ENCODE assay signal across 19 cellular contexts in the genomic region with DNA sequence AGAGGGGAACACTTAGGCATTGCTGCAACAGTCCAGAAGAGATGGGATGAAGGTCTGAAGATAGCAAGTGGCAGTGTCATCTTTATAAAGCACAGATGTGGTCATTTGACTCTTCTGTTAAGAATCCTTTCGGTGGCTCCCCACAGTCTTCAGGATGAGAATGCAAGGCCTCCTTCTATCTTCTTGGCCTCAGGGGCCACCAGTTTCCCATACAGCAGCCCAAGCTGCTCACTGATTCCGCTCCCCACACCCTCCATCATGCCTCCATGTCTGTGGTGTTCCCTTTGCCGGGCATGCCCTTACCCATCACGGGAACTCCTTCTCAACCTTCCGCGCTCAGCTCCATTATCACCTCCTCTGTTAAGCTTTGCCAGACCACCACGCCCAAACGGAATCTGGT.
"Had no signal": no experiment of that assay in that cellular context is flagged by ENCODE, and none has a peak within 500 bp of the region (broad histone marks: within the 10 kb centered on the region; RNA-seq: fewer than 3 reads in every experiment).

No MANE protein-coding gene starts in this region.

- FAIRE-seq: HTR-8/SVneo, RCC 7860 had no signal

- H3K9me3 ChIP-seq: SK-N-SH had no signal

- H3K9ac ChIP-seq: SK-N-SH had no signal

- H3K27ac Mint-ChIP-seq: IgD-negative memory B cell had no signal

- H3K4me2 ChIP-seq: SK-N-SH had no signal

- H3K9me3 Mint-ChIP-seq: IgD-negative memory B cell had no signal

- H3K27me3 Mint-ChIP-seq: IgD-negative memory B cell had no signal

- H3K4me3 Mint-ChIP-seq: IgD-negative memory B cell had no signal

- H3K36me3 Mint-ChIP-seq: IgD-negative memory B cell had no signal

- DNase-seq: KBM-7, MV-4-11, NCI-H1048, NCI-H1105, NCI-H1417, NCI-H1436 treated with DMSO at 0.1 percent for 48 hours, NCI-H1694, NCI-H187 treated with DMSO at 0.1 percent for 48 hours, NCI-H2029 treated with DMSO at 0.1 percent for 48 hours, NCI-H2171 treated with DMSO at 0.1 percent for 48 hours, NCI-H524, NCI-H526 treated with DMSO at 0.1 percent for 48 hours, NCI-H774, RPMI8226, SHP77, SK-N-SH had no signal
